9 cellular contexts compared by ENCODE assay signal in the genomic region with DNA sequence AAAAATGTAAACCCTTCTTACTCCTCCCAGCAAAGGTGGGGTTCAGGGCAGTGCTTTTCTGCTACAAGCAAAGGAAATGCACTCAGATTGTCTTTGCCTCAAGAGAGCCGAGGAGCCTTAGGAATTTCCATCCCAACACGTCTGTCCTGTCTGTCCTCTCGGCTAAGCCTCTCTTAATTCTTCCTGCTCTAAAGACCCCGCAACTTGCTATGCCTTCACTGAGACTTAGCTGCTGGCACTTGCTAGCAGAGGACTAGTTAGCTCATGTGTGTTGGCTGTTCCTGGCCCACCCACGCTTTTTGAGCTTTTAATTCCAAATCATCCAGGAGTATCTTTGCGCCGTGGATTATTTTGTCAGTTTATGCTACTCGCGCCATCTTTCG. TPM values are rescaled to one million over a fixed set of nuclear protein-coding genes. Genes with fewer than 3 reads are reported as not detected.
DNase-seq lines count a peak whose midpoint lies in the region; ATAC-seq and TF ChIP-seq lines count a peak whose summit lies in the region.
"Had no signal": no experiment of that assay in that cellular context is flagged by ENCODE, and none has a peak within 500 bp of the region (broad histone marks: within the 10 kb centered on the region; RNA-seq: fewer than 3 reads in every experiment).

No MANE protein-coding gene starts in this region.

- DNase-seq in AG20443 (ENCODE audit: low spot score) (peak; percentile 32), HuH-7 (ENCODE audit: low spot score) (peak; percentile 14), DMS114 treated with DMSO at 0.1 percent for 48 hours (lab: John Stamatoyannopoulos, UW; ENCODE audit: unreplicated experiment) (no peak), T-helper 9 cell (no peak), posterior vena cava (ENCODE audit: low spot score) (no peak)

- TF ChIP-seq CTCF in brain (conservative IDR thresholded peaks at IDR 0.05) = no peak

- ATAC-seq in GM19455 (IDR thresholded peaks at IDR 0.05; ENCODE audit: unreplicated experiment) = no peak

- H3K4me1 Mint-ChIP-seq in brain = peaks cover 63% of the 10 kb centered on the region

- H3K27ac Mint-ChIP-seq in brain = peak overlapping the region; percentile 81 to 97 (median 87)

- H3K27me3 ChIP-seq in mucosa of rectum (ENCODE audit: control insufficient read depth in 2 of 2, insufficient read depth in 2 of 2, low read length in 2 of 2) = no peaks in the 10 kb centered on the region

- peaks cover 34% of the 10 kb centered on the region for H3K36me3 Mint-ChIP-seq in brain

- H3K9me3 Mint-ChIP-seq in brain = no peaks in the 10 kb centered on the region

- H3K36me3 ChIP-seq in mucosa of rectum (ENCODE audit: control insufficient read depth in 2 of 2, insufficient read depth in 2 of 2, low read length in 2 of 2) = peaks cover 16 to 29% of the 10 kb centered on the region in 2 donors

- H3K9me3 ChIP-seq in mucosa of rectum (ENCODE audit: control insufficient read depth in 2 of 2, low read length in 2 of 2) = no peaks in the 10 kb centered on the region

- peak overlapping the region in 1 of 2 donors; percentile 2 for H3K27ac ChIP-seq in mucosa of rectum (ENCODE audit: low read depth in 2 of 2, low read length in 2 of 2)

- H3K9ac ChIP-seq in mucosa of rectum (ENCODE audit: low read depth in 1 of 2, low read length in 2 of 2) = peak overlapping the region; percentile 58 to 71

- H3K27me3 Mint-ChIP-seq in brain = peaks cover 33% of the 10 kb centered on the region

- H3K4me1 ChIP-seq in mucosa of rectum (ENCODE audit: control insufficient read depth in 2 of 2, insufficient read depth in 2 of 2, low read length in 2 of 2) = peaks cover 29 to 35% of the 10 kb centered on the region in 2 donors

- peak overlapping the region; percentile 69 to 74 for H3K4me3 ChIP-seq in mucosa of rectum (ENCODE audit: low read length in 2 of 2)

- peak overlapping the region; percentile 93 to 100 (median 100) for H3K4me3 Mint-ChIP-seq in brain

- intact Hi-C loops in posterior vena cava (cut with DNase I) = loop anchor here in 1 of 2 donors (10.0 kb wide), 1 partner anchor 179 kb away; no protein-coding TSS in a partner anchor

RNA-seq across cellular contexts. Expression of a gene that starts 0.5 kb away (rescaled TPM):
- polyA plus RNA-seq in brain (ENCODE audit: insufficient read depth, low read depth, low replicate concordance) = 25.6 TPM
- total RNA-seq in posterior vena cava = 10 to 100 TPM; 19.1 to 21.1 TPM

RNA-seq across cellular contexts. Expression of a gene that starts 7.8 kb away (rescaled TPM):
- not detected for polyA plus RNA-seq in brain (ENCODE audit: insufficient read depth, low read depth, low replicate concordance)
- not detected for total RNA-seq in posterior vena cava
- polyA plus RNA-seq: liver had no signal

RNA-seq across cellular contexts. Expression of a gene that starts 34.5 kb away (rescaled TPM):
- 29.0 TPM for polyA plus RNA-seq in brain (ENCODE audit: insufficient read depth, low read depth, low replicate concordance)
- 100 to 1,000 TPM in 1 of 2 donors, 10 to 100 TPM in 1; 87.7 to 125 TPM for total RNA-seq in posterior vena cava

RNA-seq across cellular contexts. Expression of a gene that starts 59.9 kb away (rescaled TPM):
- 14.2 TPM for polyA plus RNA-seq in brain (ENCODE audit: insufficient read depth, low read depth, low replicate concordance)
- 1 to 10 TPM; 2.3 to 2.7 TPM for total RNA-seq in posterior vena cava

Comparison
In these comparisons a context has a peak if more than half of its experiments do, and no peak if none do; other contexts are left out.
1. DNase-seq: peak in AG20443 (single experiment) and HuH-7 (single experiment); none in DMS114 treated with DMSO at 0.1 percent for 48 hours (single experiment), T-helper 9 cell (single experiment) and posterior vena cava (single experiment).